30 cellular contexts compared by ENCODE assay signal in the genomic region with DNA sequence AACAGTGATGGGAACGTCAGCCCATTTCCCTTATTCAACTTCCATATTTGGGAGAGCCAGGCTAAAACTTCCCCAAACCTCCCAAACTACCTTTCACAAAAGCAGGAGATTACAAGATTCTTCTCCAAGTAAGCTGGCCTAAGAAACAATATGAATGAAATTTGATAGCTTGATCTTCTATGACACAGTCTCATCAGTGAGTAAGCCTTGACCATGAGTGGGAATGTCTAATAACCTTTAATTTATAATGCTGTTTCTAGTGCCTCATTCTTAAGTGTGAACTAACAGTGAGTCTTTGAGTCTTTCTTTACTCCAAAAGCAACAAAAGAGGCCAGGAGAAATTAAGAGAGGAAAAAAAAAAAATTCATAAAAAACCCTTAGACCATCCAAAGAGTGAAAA.
A peak's percentile ranks its signal among the peaks of the same experiment; 100 is the strongest.
DNase-seq lines count a peak whose midpoint lies in the region; ATAC-seq, FAIRE-seq and TF ChIP-seq lines count a peak whose summit lies in the region.
"Had no signal": no experiment of that assay in that cellular context is flagged by ENCODE, and none has a peak within 500 bp of the region (broad histone marks: within the 10 kb centered on the region; RNA-seq: fewer than 3 reads in every experiment).

No MANE protein-coding gene starts in this region.

- peak overlapping the region; percentile 2; the same call in 1 of the 2 replicates for H3K4ac ChIP-seq in IMR-90 (ENCODE audit: low read depth, low read length)

- no peak overlapping the region for H2BK15ac ChIP-seq in IMR-90 (ENCODE audit: low read depth, low read length)

- no peak overlapping the region for H4K5ac ChIP-seq in IMR-90 (ENCODE audit: low read depth, low read length)

- TF ChIP-seq POLR2A in IMR-90 (IDR thresholded peaks at IDR 0.05; ENCODE audit: low read depth, low read length) (no peak), sigmoid colon (IDR thresholded peaks at IDR 0.05) (no peak)

- H3K36me3 ChIP-seq in IMR-90 (ENCODE audit: control insufficient read depth, insufficient read depth, low read length) (no peaks in the 10 kb centered on the region), bronchial epithelial cell (ENCODE audit: control insufficient read depth, insufficient read depth, low read length) (no peaks in the 10 kb centered on the region), sigmoid colon (no peaks in the 10 kb centered on the region)
- H3K36me3 ChIP-seq: left ventricle myocardium inferior, pancreas, Peyer's patch, SJSA1, thoracic aorta, vagina had no signal

- no peak for TF ChIP-seq CTCF in IMR-90 (conservative IDR thresholded peaks at IDR 0.05; ENCODE audit: low read depth, low read length)
- TF ChIP-seq CTCF in bronchial epithelial cell (IDR thresholded peaks at IDR 0.05; ENCODE audit: insufficient read depth, low read length, severe bottlenecking), result no peak
- TF ChIP-seq CTCF in sigmoid colon (IDR thresholded peaks at IDR 0.05), result no peak

- DNase-seq in EH (ENCODE audit: low read depth), result peak; percentile 1
- DNase-seq in IMR-90, result peak; percentile 64
- peak; percentile 83 for DNase-seq in bronchial epithelial cell (ENCODE audit: low read depth)
- DNase-seq in myocyte (ENCODE audit: low read depth), result peak; percentile 21
- DNase-seq in stimulated activated naive CD4-positive, alpha-beta T cell treated with Interleukin-2 at 50 U/mL for 16 hours (lab: John Stamatoyannopoulos, UW), result no peak
- no peak for DNase-seq in sigmoid colon
- DNase-seq: activated CD4-positive, alpha-beta T cell treated with anti-CD3 and anti-CD28 coated beads for 48 hours; activated CD8-positive, alpha-beta memory T cell treated with anti-CD3 and anti-CD28 coated beads, Interleukin-2, amount 10 ng/mL, durations not matched to agents 7 days and 5 days; activated naive CD4-positive, alpha-beta T cell treated with anti-CD3 and anti-CD28 coated beads, Interleukin-2, amount 10 ng/mL, durations not matched to agents 7 days and 5 days; central memory CD4-positive, alpha-beta T cell; foreskin melanocyte; KG1; left ventricle myocardium inferior; midbrain; natural killer cell; NCI-H1694; NCI-H526; pancreas; Peyer's patch; right cardiac atrium; stimulated activated CD4-positive, alpha-beta T cell treated with anti-CD3 and anti-CD28 coated beads, Interleukin-12 subunit alpha, Interleukin-12 subunit beta, amount 100 ng/mL, for 4 hours; stimulated activated CD4-positive, alpha-beta T cell treated with anti-CD3 and anti-CD28 coated beads, Interleukin-4, amount 100 ng/mL, for 4 hours; stimulated activated naive CD4-positive, alpha-beta T cell had no signal

- dilution Hi-C loops in IMR-90 (cut with HindIII; ENCODE audit: low sequenced_read_pairs, unreplicated experiment), result no loop called here

- no peak for FAIRE-seq in bronchial epithelial cell (lab: Jason Lieb, UNC)
- FAIRE-seq: D721Med, GM19239, pancreas had no signal

- no peaks in the 10 kb centered on the region for H3K9me3 ChIP-seq in IMR-90 (ENCODE audit: control insufficient read depth, insufficient read depth, low read length)
- H3K9me3 ChIP-seq in sigmoid colon, result no peaks in the 10 kb centered on the region
- H3K9me3 ChIP-seq: left ventricle myocardium inferior, pancreas, Peyer's patch, SJSA1, thoracic aorta, vagina had no signal

- H2BK20ac ChIP-seq in IMR-90 (ENCODE audit: low read depth, low read length), result peak overlapping the region; percentile 34; the same call in 1 of the 2 replicates

- H2AK9ac ChIP-seq in IMR-90 (replicated peaks; ENCODE audit: low read depth, low read length, poor library complexity), result no peak overlapping the region

- H3K18ac ChIP-seq in IMR-90 (ENCODE audit: low read depth, low read length), result no peak overlapping the region

- no peak for TF ChIP-seq EP300 in sigmoid colon (IDR thresholded peaks at IDR 0.05)

- H3K9ac ChIP-seq in IMR-90 (ENCODE audit: low read depth, low read length), result no peak overlapping the region

- no peak overlapping the region; the same call in 1 of the 2 replicates for H3K4me2 ChIP-seq in IMR-90 (ENCODE audit: low read depth, low read length)

- H2BK120ac ChIP-seq in IMR-90 (ENCODE audit: low read depth, low read length), result 0 out of 2 replicates have a peak overlapping the region, but pooled peaks have one; percentile 25

- H4K20me1 ChIP-seq in IMR-90 (ENCODE audit: insufficient read depth, low read length), result no peaks in the 10 kb centered on the region

- no peak for TF ChIP-seq RAD21 in IMR-90 (IDR thresholded peaks at IDR 0.05; ENCODE audit: low read length)

- in situ Hi-C loops in IMR-90 (cut with MboI; ENCODE audit: low sequenced_read_pairs), result no loop called here

- H2BK5ac ChIP-seq in IMR-90 (ENCODE audit: low read depth, low read length, poor library complexity, severe bottlenecking), result no peak overlapping the region

- POLR2A ChIA-PET in IMR-90 (lab: Charles Lee; ENCODE audit: unreplicated experiment), result no interaction called here

- peak overlapping the region; percentile 3; the same call in 1 of the 2 replicates for H3K14ac ChIP-seq in IMR-90 (replicated peaks; ENCODE audit: low read depth, low read length)

- no peak overlapping the region for H2AK5ac ChIP-seq in IMR-90 (ENCODE audit: low read depth, low read length)

- BruUV-seq in IMR-90 (replicated peaks; lab: Mats Ljungman, UMichigan), result no TSS peak

- CTCF ChIA-PET in IMR-90 (lab: Yijun Ruan, JAX), result interaction anchor here (2.1 kb wide), 1 partner anchor 22 kb away, joined by 5 read pairs; no protein-coding TSS in a partner anchor

- H3K23ac ChIP-seq in IMR-90 (ENCODE audit: low read depth, low read length), result no peak overlapping the region

- 0 out of 4 replicates have a peak overlapping the region, but pooled peaks of 1 of the 2 experiments have one; percentile 9 for H4K8ac ChIP-seq in IMR-90 (ENCODE audit: low read depth in 2 of 2, low read length in 2 of 2)

- no peak overlapping the region for H2AFZ ChIP-seq in IMR-90 (replicated peaks; ENCODE audit: low read length, poor library complexity)

- intact Hi-C loops in IMR-90 (cut with micrococcal nuclease) (loop anchor here (10.0 kb wide), 1 partner anchor 184 kb away; no protein-coding TSS in a partner anchor), sigmoid colon (cut with DNase I) (no loop called here)

- no peaks in the 10 kb centered on the region for H3K79me1 ChIP-seq in IMR-90 (ENCODE audit: low read depth in 1 of 2, low read length in 2 of 2)

- no peak overlapping the region for H3K4me3 ChIP-seq in IMR-90 (ENCODE audit: insufficient read depth, low read depth, low read length)
- no peak overlapping the region for H3K4me3 ChIP-seq in bronchial epithelial cell (ENCODE audit: low read depth, low read length)
- no peak overlapping the region for H3K4me3 ChIP-seq in sigmoid colon
- H3K4me3 ChIP-seq: left ventricle myocardium inferior, pancreas, Peyer's patch, SJSA1, thoracic aorta, vagina had no signal

- ATAC-seq in IMR-90 (ENCODE audit: low read depth) (no peak), GM21515 (IDR thresholded peaks at IDR 0.05; ENCODE audit: unreplicated experiment) (no peak), GM19463 (IDR thresholded peaks at IDR 0.05; ENCODE audit: unreplicated experiment) (no peak)
- ATAC-seq: activated CD8-positive, alpha-beta memory T cell treated with anti-CD3 and anti-CD28 coated beads, Interleukin-2, amount 10 ng/mL, durations not matched to agents 7 days and 5 days; natural killer cell; pancreas; right cardiac atrium had no signal

- H3K27ac ChIP-seq in IMR-90 (ENCODE audit: insufficient read depth, low read length) (no peak overlapping the region), sigmoid colon (no peak overlapping the region)
- H3K27ac ChIP-seq: left ventricle myocardium inferior, pancreas, Peyer's patch, SJSA1, thoracic aorta, vagina had no signal

- no peaks in the 10 kb centered on the region for H3K27me3 ChIP-seq in IMR-90 (ENCODE audit: control insufficient read depth, insufficient read depth, low read length)
- H3K27me3 ChIP-seq in bronchial epithelial cell (ENCODE audit: control insufficient read depth, insufficient read depth, low read length), result no peaks in the 10 kb centered on the region
- H3K27me3 ChIP-seq in sigmoid colon, result no peaks in the 10 kb centered on the region
- H3K27me3 ChIP-seq: pancreas, Peyer's patch, SJSA1, vagina had no signal

- no peaks in the 10 kb centered on the region for H3K4me1 ChIP-seq in IMR-90 (ENCODE audit: control insufficient read depth, insufficient read depth, low read length)
- H3K4me1 ChIP-seq in sigmoid colon, result no peaks in the 10 kb centered on the region
- H3K4me1 ChIP-seq: left ventricle myocardium inferior, pancreas, Peyer's patch, SJSA1, vagina had no signal

- no CpG with 5 or more reads among the region's 1 CpG for WGBS in IMR-90 (ENCODE audit: extremely low coverage in 2 of 2, insufficient read length in 1 of 2), 2 experiments
- WGBS in sigmoid colon, 2 donors, result 64 to 81% methylated on average over 1 of the region's 1 CpG

- H3K9me1 ChIP-seq in IMR-90 (ENCODE audit: insufficient read depth, low read length), result no peaks in the 10 kb centered on the region

- H4K91ac ChIP-seq in IMR-90 (ENCODE audit: insufficient read depth, low read depth, low read length), result no peak overlapping the region

- no peak overlapping the region for H3K56ac ChIP-seq in IMR-90 (ENCODE audit: extremely low read depth, insufficient read depth, low read length)

TF ChIP-seq in IMR-90, 13 proteins besides CTCF, POLR2A, EP300 and RAD21:
- TF ChIP-seq RCOR1 (IDR thresholded peaks at IDR 0.05; ENCODE audit: insufficient replicate concordance, low read length) (no peak), CHD1 (IDR thresholded peaks at IDR 0.05; ENCODE audit: low read depth, low read length) (no peak), MAFK (IDR thresholded peaks at IDR 0.05; ENCODE audit: low read depth, low read length) (no peak), FOS (IDR thresholded peaks at IDR 0.05; ENCODE audit: low read depth, low read length) (no peak), CEBPB (IDR thresholded peaks at IDR 0.05; ENCODE audit: low read depth, low read length) (no peak), RFX5 (IDR thresholded peaks at IDR 0.05; ENCODE audit: low read depth, low read length) (no peak)

Comparison
In these comparisons a context has a peak if more than half of its experiments do, and no peak if none do; other contexts are left out.
1. DNase-seq: peak in EH (single experiment), IMR-90 (single experiment), bronchial epithelial cell (single experiment) and myocyte (single experiment); none in stimulated activated naive CD4-positive, alpha-beta T cell treated with Interleukin-2 at 50 U/mL for 16 hours (single experiment) and sigmoid colon (single experiment).